In the genomic region with DNA sequence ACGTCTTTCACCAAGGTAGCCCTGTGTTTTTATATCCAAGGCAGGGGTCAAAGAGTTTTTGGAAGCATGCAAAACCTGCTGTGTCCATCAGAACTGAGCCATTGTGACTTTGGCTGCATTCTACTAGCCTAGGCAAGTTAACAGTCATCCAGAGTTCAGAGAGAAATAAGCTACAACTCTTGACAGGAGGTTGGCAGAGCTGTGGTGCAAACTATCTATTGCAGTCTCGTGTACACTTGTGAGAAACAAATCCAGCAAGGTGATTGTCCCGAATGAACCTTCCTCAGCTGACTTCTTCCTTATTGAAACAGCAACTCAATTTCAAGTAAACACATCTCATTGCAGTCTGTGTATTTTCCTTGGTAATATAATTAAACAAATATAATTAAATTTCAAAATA, we compare ENCODE assay signal across 26 cellular contexts.
"Had no signal": no experiment of that assay in that cellular context is flagged by ENCODE, and none has a peak within 500 bp of the region (broad histone marks: within the 10 kb centered on the region; RNA-seq: fewer than 3 reads in every experiment).

No MANE protein-coding gene starts in this region.

- H2AFZ ChIP-seq: parathyroid adenoma had no signal

- H3K36me3 ChIP-seq: ovary, right lobe of liver, sigmoid colon, suprapubic skin, tibial artery, transverse colon, upper lobe of right lung, uterus had no signal

- H3K27ac ChIP-seq: ovary, parathyroid adenoma, psoas muscle, right lobe of liver, sigmoid colon, suprapubic skin, testis, tibial artery, transverse colon, upper lobe of right lung, uterus had no signal

- H3K4me1 ChIP-seq: parathyroid adenoma, psoas muscle, right lobe of liver, sigmoid colon, suprapubic skin, testis, tibial artery, transverse colon, upper lobe of right lung, uterus had no signal

- H3K9ac ChIP-seq: parathyroid adenoma had no signal

- ATAC-seq: naive thymus-derived CD8-positive, alpha-beta T cell; natural killer cell treated with Interleukin-12 subunit alpha and Interleukin-12 subunit beta and Interleukin-15 and Interleukin-18, amount 100 ng/mL, for 72 hours; psoas muscle; right cardiac atrium; right lobe of liver; stimulated activated effector memory CD8-positive, alpha-beta T cell treated with anti-CD3 and anti-CD28 coated beads, Interleukin-12 subunit alpha, Interleukin-12 subunit beta, amount 100 ng/mL, for 72 hours; stimulated activated naive CD8-positive, alpha-beta T cell treated with anti-CD3 and anti-CD28 coated beads, Interleukin-15, amount 100 ng/mL, for 72 hours; stimulated activated naive CD8-positive, alpha-beta T cell treated with anti-CD3 and anti-CD28 coated beads, Interleukin-15, Interleukin-2, amounts not matched to agents 100 U/mL and 50 U/mL, for 24 hours; upper lobe of right lung had no signal

- H3K27me3 ChIP-seq: ovary, right lobe of liver, sigmoid colon, suprapubic skin, testis, tibial artery, transverse colon, upper lobe of right lung, uterus had no signal

- H3K9me3 ChIP-seq: ovary, psoas muscle, right lobe of liver, sigmoid colon, suprapubic skin, testis, tibial artery, transverse colon, upper lobe of right lung, uterus had no signal

- H3K4me3 ChIP-seq: ovary, psoas muscle, right lobe of liver, sigmoid colon, suprapubic skin, testis, tibial artery, transverse colon, upper lobe of right lung, uterus had no signal

- DNase-seq: naive thymus-derived CD8-positive, alpha-beta T cell; nephron progenitor cell; occipital lobe; ovary; psoas muscle; right cardiac atrium; right lobe of liver; sigmoid colon; small intestine; stimulated activated CD4-positive, alpha-beta T cell treated with anti-CD3 and anti-CD28 coated beads, Interleukin-15, amount 100 ng/mL, for 24 hours; stimulated activated CD4-positive, alpha-beta T cell treated with anti-CD3 and anti-CD28 coated beads, Interleukin-2, amount 100 ng/mL, for 24 hours; stimulated activated CD4-positive, alpha-beta T cell treated with anti-CD3 and anti-CD28 coated beads, Interleukin-2, amount 100 ng/mL, for 48 hours; stimulated activated CD4-positive, alpha-beta T cell treated with anti-CD3 and anti-CD28 coated beads, Interleukin-4, amount 100 ng/mL, for 24 hours; stimulated activated naive CD4-positive, alpha-beta T cell; stimulated activated naive CD8-positive, alpha-beta T cell treated with anti-CD3 and anti-CD28 coated beads, Interleukin-15, amount 100 ng/mL, for 72 hours; stimulated activated naive CD8-positive, alpha-beta T cell treated with anti-CD3 and anti-CD28 coated beads, Interleukin-15, Interleukin-2, amounts not matched to agents 100 U/mL and 50 U/mL, for 24 hours; substantia nigra; testis; tibial artery; transverse colon; upper lobe of right lung; uterus had no signal
